23 cellular contexts compared by ENCODE assay signal in genomic region chr1:76109404-76109803, GRCh38. TPM values are rescaled to one million over a fixed set of nuclear protein-coding genes. Genes with fewer than 3 reads are reported as not detected.
DNase-seq lines count a peak whose midpoint lies in the region; ATAC-seq and TF ChIP-seq lines count a peak whose summit lies in the region.
"Had no signal": no experiment of that assay in that cellular context is flagged by ENCODE, and none has a peak within 500 bp of the region (broad histone marks: within the 10 kb centered on the region; RNA-seq: fewer than 3 reads in every experiment).

No MANE protein-coding gene starts in this region.

- no peak for TF ChIP-seq EP300 in gastroesophageal sphincter (IDR thresholded peaks at IDR 0.05)

- H3K4me3 ChIP-seq in gastroesophageal sphincter = no peak overlapping the region
- H3K4me3 ChIP-seq in thyroid gland (replicated peaks in 1 of 3) = no peak overlapping the region
- no peak overlapping the region for H3K4me3 ChIP-seq in testis
- H3K4me3 ChIP-seq: GM23248, MG63 had no signal

- H3K36me3 ChIP-seq in gastroesophageal sphincter (no peaks in the 10 kb centered on the region), thyroid gland (no peaks in the 10 kb centered on the region), testis (ENCODE audit: low read depth, missing control alignments) (no peaks in the 10 kb centered on the region)
- H3K36me3 ChIP-seq: BE2C, MG63 had no signal

- intact Hi-C loops in thyroid gland (cut with DNase I) = no loop called here
- intact Hi-C loops in testis (cut with DNase I; ENCODE audit: low total_unique reads) = no loop called here

- TF ChIP-seq CTCF in gastroesophageal sphincter (IDR thresholded peaks at IDR 0.05) (no peak), thyroid gland (IDR thresholded peaks at IDR 0.05) (no peak), testis (IDR thresholded peaks at IDR 0.05) (no peak)

- no peaks in the 10 kb centered on the region for H3K9me3 ChIP-seq in gastroesophageal sphincter
- no peaks in the 10 kb centered on the region for H3K9me3 ChIP-seq in thyroid gland
- H3K9me3 ChIP-seq in testis = no peaks in the 10 kb centered on the region
- H3K9me3 ChIP-seq: BE2C, MG63 had no signal

- H3K27me3 ChIP-seq in gastroesophageal sphincter (no peaks in the 10 kb centered on the region), thyroid gland (no peaks in the 10 kb centered on the region), testis (no peaks in the 10 kb centered on the region)
- H3K27me3 ChIP-seq: BE2C, MG63 had no signal

- no peak for TF ChIP-seq POLR2A in gastroesophageal sphincter (IDR thresholded peaks at IDR 0.05)
- TF ChIP-seq POLR2A in thyroid gland (IDR thresholded peaks at IDR 0.05) = no peak
- no peak for TF ChIP-seq POLR2A in testis (IDR thresholded peaks at IDR 0.05)

- DNase-seq in midbrain (lab: John Stamatoyannopoulos, UW) = peak; percentile 42
- peak; percentile 54 to 61 for DNase-seq in thyroid gland
- no peak for DNase-seq in testis
- no peak for DNase-seq in NCI-H345 (lab: John Stamatoyannopoulos, UW)
- no peak for DNase-seq in DMS53 (lab: John Stamatoyannopoulos, UW)
- DNase-seq: BE2C, GM23248, H9, KBM-7, MG63, NCI-H1105 treated with DMSO at 0.1 percent for 48 hours, NCI-H146, NCI-H1930, NCI-H2107, NCI-H446, NCI-H524 treated with DMSO at 0.1 percent for 48 hours, NCI-H82, Right ventricle myocardium superior, RPMI8226 had no signal

- peaks cover 0 to 18% (median 4%) of the 10 kb centered on the region in 3 donors for H3K4me1 ChIP-seq in gastroesophageal sphincter
- H3K4me1 ChIP-seq in thyroid gland = peaks cover 7 to 39% of the 10 kb centered on the region in 2 donors
- no peaks in the 10 kb centered on the region for H3K4me1 ChIP-seq in testis
- H3K4me1 ChIP-seq: BE2C had no signal

- ATAC-seq in SK-N-SH treated with all-trans-retinoic acid at 6 μM for 48 hours (peak; percentile 37; the same call in 2 of the 3 replicates), gastroesophageal sphincter (peak; percentile 41)

- no peak overlapping the region for H3K27ac ChIP-seq in gastroesophageal sphincter
- peak overlapping the region in 2 of 3 donors; percentile 31 to 43 for H3K27ac ChIP-seq in thyroid gland
- no peak overlapping the region for H3K27ac ChIP-seq in testis
- H3K27ac ChIP-seq: GM23248 had no signal

- WGBS in gastroesophageal sphincter (ENCODE audit: low coverage in 1 of 2), 2 donors = 83 to 93% methylated on average over 1 to 2 of the region's 4 CpGs
- WGBS in thyroid gland, 2 donors = 47 to 52% methylated on average over 4 of the region's 4 CpGs
- WGBS in testis, 2 donors = 93 to 94% methylated on average over 4 of the region's 4 CpGs

TF ChIP-seq in SK-N-SH treated with all-trans-retinoic acid at 6 μM for 48 hours, 23 proteins besides CTCF, POLR2A, EP300 and RAD21:
- no peak for TF ChIP-seq POU6F1 (CRISPR knock-in tag; IDR thresholded peaks at IDR 0.05; ENCODE audit: borderline replicate concordance, low read depth)
- TF ChIP-seq PATZ1 (CRISPR knock-in tag; IDR thresholded peaks at IDR 0.05; ENCODE audit: borderline replicate concordance) = no peak
- no peak for TF ChIP-seq GLIS3 (CRISPR knock-in tag; IDR thresholded peaks at IDR 0.05)
- TF ChIP-seq ISL1 (CRISPR knock-in tag; IDR thresholded peaks at IDR 0.05) = no peak
- TF ChIP-seq RARB (CRISPR knock-in tag; IDR thresholded peaks at IDR 0.05) = no peak
- TF ChIP-seq ZFP30 (CRISPR knock-in tag; IDR thresholded peaks at IDR 0.05) = no peak
- no peak for TF ChIP-seq OSR1 (CRISPR knock-in tag; IDR thresholded peaks at IDR 0.05)
- TF ChIP-seq CSRNP3 (CRISPR knock-in tag; IDR thresholded peaks at IDR 0.05) = no peak
- no peak for TF ChIP-seq ZC3H10 (CRISPR knock-in tag; IDR thresholded peaks at IDR 0.05)
- no peak for TF ChIP-seq ZFP3 (CRISPR knock-in tag; IDR thresholded peaks at IDR 0.05)
- no peak for TF ChIP-seq CREB5 (CRISPR knock-in tag; IDR thresholded peaks at IDR 0.05; ENCODE audit: low read depth)
- TF ChIP-seq ZNF565 (CRISPR knock-in tag; conservative IDR thresholded peaks at IDR 0.05; ENCODE audit: low read depth) = no peak

RNA-seq across cellular contexts. Expression of gene ST6GALNAC3, which starts 34.9 kb away (rescaled TPM):
- total RNA-seq in gastroesophageal sphincter = 10 to 100 TPM in 1 of 4 donors, 1 to 10 TPM in 3; 2.8 to 10.6 (median 3.3) TPM
- 10 to 100 TPM; 17.4 to 35.6 (median 31.6) TPM for total RNA-seq in thyroid gland
- under 1 TPM; 0.74 to 0.87 TPM for total RNA-seq in testis
- 0.46 TPM for polyA plus RNA-seq in testis (ENCODE audit: insufficient read depth, low read depth, low replicate concordance)
- total RNA-seq: G401, GM23248, LHCN-M2 had no signal
- polyA plus RNA-seq: GM23248 had no signal

Comparison
In these comparisons a context has a peak if more than half of its experiments do, and no peak if none do; other contexts are left out.
1. H3K27ac ChIP-seq: peak in thyroid gland (2 of 3); none in gastroesophageal sphincter (0 of 4) and testis (0 of 2).
2. DNase-seq: peak in midbrain (single experiment) and thyroid gland (2 of 2); none in testis (single experiment), NCI-H345 (single experiment) and DMS53 (single experiment).